ENCODE assay signal across 1 cellular context in genomic region chr2:75505012-75505411, GRCh38.
TF ChIP-seq lines count a peak whose summit lies in the region.

No MANE protein-coding gene starts in this region.

TF ChIP-seq in endothelial cell of umbilical vein, 7 proteins besides CTCF, POLR2A, EP300 and RAD21:
- TF ChIP-seq MAX (IDR thresholded peaks at IDR 0.05; ENCODE audit: insufficient read depth, insufficient read length) (no peak), JUN (IDR thresholded peaks at IDR 0.05; ENCODE audit: borderline replicate concordance, insufficient read depth, insufficient read length, low read depth) (no peak), EZH2 (IDR thresholded peaks at IDR 0.05; ENCODE audit: borderline replicate concordance, low read depth, low read length, severe bottlenecking) (no peak), FOS (IDR thresholded peaks at IDR 0.05; ENCODE audit: borderline replicate concordance, insufficient read depth, low read length) (no peak), GATA2 (IDR thresholded peaks at IDR 0.05; ENCODE audit: insufficient read depth, insufficient read length, low read depth, low read length) (no peak), POLR2AphosphoS5 (IDR thresholded peaks at IDR 0.05; ENCODE audit: insufficient read depth, low read depth, low read length) (no peak), MYC (IDR thresholded peaks at IDR 0.05; ENCODE audit: low read depth, low read length) (no peak)
